In the genomic region with DNA sequence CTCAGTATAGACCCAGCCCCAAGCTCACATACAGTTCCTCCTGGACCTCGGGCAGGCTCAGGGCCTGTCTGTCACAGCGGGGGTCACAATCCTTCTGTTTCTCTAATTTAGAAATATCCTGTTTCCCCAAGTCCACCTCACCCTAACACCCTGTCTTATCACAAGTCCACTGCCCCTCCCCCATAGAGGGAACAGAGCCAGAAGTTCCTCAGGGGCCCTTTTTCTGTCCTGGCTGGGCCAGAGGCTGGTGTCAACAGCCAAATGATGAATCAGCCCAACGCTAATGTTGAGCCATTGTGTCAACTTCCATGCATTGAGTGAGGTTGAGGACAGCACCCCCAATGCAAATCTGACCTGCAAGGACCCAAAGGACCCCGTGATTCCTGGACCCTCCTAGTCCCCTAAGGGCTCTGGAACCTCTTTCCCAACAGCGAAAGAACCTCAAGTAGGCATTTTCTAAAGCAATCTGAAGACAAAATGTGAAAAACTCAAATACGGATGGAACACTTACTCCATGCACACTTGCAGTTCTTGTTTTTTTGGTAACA, we compare ENCODE assay signal across 1 cellular context.
A peak's percentile ranks its signal among the peaks of the same experiment; 100 is the strongest.
TF ChIP-seq lines count a peak whose summit lies in the region.

No MANE protein-coding gene starts in this region.

TF ChIP-seq in HepG2, 621 proteins besides CTCF, POLR2A, EP300 and RAD21 (continued from another document and continues in another):
- TF ChIP-seq, protein P1, sequence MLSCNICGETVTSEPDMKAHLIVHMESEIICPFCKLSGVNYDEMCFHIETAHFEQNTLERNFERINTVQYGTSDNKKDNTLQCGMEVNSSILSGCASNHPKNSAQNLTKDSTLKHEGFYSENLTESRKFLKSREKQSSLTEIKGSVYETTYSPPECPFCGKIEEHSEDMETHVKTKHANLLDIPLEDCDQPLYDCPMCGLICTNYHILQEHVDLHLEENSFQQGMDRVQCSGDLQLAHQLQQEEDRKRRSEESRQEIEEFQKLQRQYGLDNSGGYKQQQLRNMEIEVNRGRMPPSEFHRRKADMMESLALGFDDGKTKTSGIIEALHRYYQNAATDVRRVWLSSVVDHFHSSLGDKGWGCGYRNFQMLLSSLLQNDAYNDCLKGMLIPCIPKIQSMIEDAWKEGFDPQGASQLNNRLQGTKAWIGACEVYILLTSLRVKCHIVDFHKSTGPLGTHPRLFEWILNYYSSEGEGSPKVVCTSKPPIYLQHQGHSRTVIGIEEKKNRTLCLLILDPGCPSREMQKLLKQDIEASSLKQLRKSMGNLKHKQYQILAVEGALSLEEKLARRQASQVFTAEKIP (CRISPR knock-in tag; IDR thresholded peaks at IDR 0.05; ENCODE audit: borderline replicate concordance), result no peak
- TF ChIP-seq FOSL1 (CRISPR knock-in tag; IDR thresholded peaks at IDR 0.05; ENCODE audit: borderline replicate concordance) (0 out of 2 replicates have a peak, but pooled peaks have one; percentile 22), ELF3 (CRISPR knock-in tag; IDR thresholded peaks at IDR 0.05) (peak; percentile 53; the same call in 1 of the 2 replicates), GATA4 (IDR thresholded peaks at IDR 0.05; ENCODE audit: borderline replicate concordance, low read depth) (peak; percentile 34; the same call in 1 of the 2 replicates), ZNF460 (CRISPR knock-in tag; IDR thresholded peaks at IDR 0.05; ENCODE audit: borderline replicate concordance) (no peak), MAFF (IDR thresholded peaks at IDR 0.05; ENCODE audit: low read depth, low read length) (peak; percentile 36; the same call in 1 of the 2 replicates), SATB2 (CRISPR knock-in tag; IDR thresholded peaks at IDR 0.05) (no peak), BRD4 (CRISPR knock-in tag; IDR thresholded peaks at IDR 0.05) (no peak), ZNF644 (CRISPR knock-in tag; IDR thresholded peaks at IDR 0.05; ENCODE audit: low read depth) (peak; percentile 95), NFKBIZ (CRISPR knock-in tag; IDR thresholded peaks at IDR 0.05) (no peak), NFE2L2 (IDR thresholded peaks at IDR 0.05; ENCODE audit: low read length) (no peak), SALL1 (CRISPR knock-in tag; IDR thresholded peaks at IDR 0.05) (peak; percentile 50), RXRB (CRISPR knock-in tag; IDR thresholded peaks at IDR 0.05; ENCODE audit: borderline replicate concordance) (peak; percentile 65; the same call in 1 of the 2 replicates), MTF2 (CRISPR knock-in tag; IDR thresholded peaks at IDR 0.05; ENCODE audit: borderline replicate concordance) (no peak), ZFP36L2 (CRISPR knock-in tag; IDR thresholded peaks at IDR 0.05) (no peak), PHB2 (IDR thresholded peaks at IDR 0.05; ENCODE audit: partially characterized antibody) (no peak), PTBP1 (IDR thresholded peaks at IDR 0.05; ENCODE audit: low read depth, low read length, poor library complexity, severe bottlenecking) (no peak), GATAD2A (CRISPR knock-in tag; IDR thresholded peaks at IDR 0.05) (peak; percentile 32; the same call in 1 of the 2 replicates), MAFK (conservative IDR thresholded peaks at IDR 0.05 in 1 of 2, IDR thresholded peaks at IDR 0.05 in 1 of 2; ENCODE audit: low read length in 2 of 2) (0 out of 4 replicates have a peak, but pooled peaks of 1 of the 2 experiments have one; percentile 32), RARA (CRISPR knock-in tag; IDR thresholded peaks at IDR 0.05) (peak; percentile 67; the same call in 1 of the 2 replicates), ZNF543 (CRISPR knock-in tag; IDR thresholded peaks at IDR 0.05) (no peak), MED1 (CRISPR knock-in tag; IDR thresholded peaks at IDR 0.05) (peak; percentile 59), IRF2 (CRISPR knock-in tag; IDR thresholded peaks at IDR 0.05) (no peak), ZNF878 (CRISPR knock-in tag; IDR thresholded peaks at IDR 0.05) (peak; percentile 40; the same call in 1 of the 2 replicates), FOSL2 (CRISPR knock-in tag; IDR thresholded peaks at IDR 0.05) (peak; percentile 91), SP5 (CRISPR knock-in tag; IDR thresholded peaks at IDR 0.05; ENCODE audit: borderline replicate concordance, low read depth) (0 out of 2 replicates have a peak, but pooled peaks have one; percentile 21), ETV5 (CRISPR knock-in tag; IDR thresholded peaks at IDR 0.05; ENCODE audit: borderline replicate concordance) (peak; percentile 12; the same call in 1 of the 2 replicates), FOXA1 (IDR thresholded peaks at IDR 0.05) (no peak), FOXA1 (CRISPR knock-in tag; IDR thresholded peaks at IDR 0.05) (peak; percentile 72), ZNF44 (CRISPR knock-in tag; IDR thresholded peaks at IDR 0.05) (no peak), SAP130 (CRISPR knock-in tag; IDR thresholded peaks at IDR 0.05; ENCODE audit: low read depth) (peak; percentile 56; the same call in 1 of the 2 replicates), ZBTB20 (CRISPR knock-in tag; IDR thresholded peaks at IDR 0.05; ENCODE audit: borderline replicate concordance, low read depth) (peak; percentile 42; the same call in 1 of the 2 replicates), PHF5A (CRISPR knock-in tag; IDR thresholded peaks at IDR 0.05; ENCODE audit: low read depth, unreplicated experiment) (no peak), JUNB (CRISPR knock-in tag; IDR thresholded peaks at IDR 0.05; ENCODE audit: borderline replicate concordance) (no peak), PAF1 (CRISPR knock-in tag; IDR thresholded peaks at IDR 0.05) (no peak)
- TF ChIP-seq, protein P2, sequence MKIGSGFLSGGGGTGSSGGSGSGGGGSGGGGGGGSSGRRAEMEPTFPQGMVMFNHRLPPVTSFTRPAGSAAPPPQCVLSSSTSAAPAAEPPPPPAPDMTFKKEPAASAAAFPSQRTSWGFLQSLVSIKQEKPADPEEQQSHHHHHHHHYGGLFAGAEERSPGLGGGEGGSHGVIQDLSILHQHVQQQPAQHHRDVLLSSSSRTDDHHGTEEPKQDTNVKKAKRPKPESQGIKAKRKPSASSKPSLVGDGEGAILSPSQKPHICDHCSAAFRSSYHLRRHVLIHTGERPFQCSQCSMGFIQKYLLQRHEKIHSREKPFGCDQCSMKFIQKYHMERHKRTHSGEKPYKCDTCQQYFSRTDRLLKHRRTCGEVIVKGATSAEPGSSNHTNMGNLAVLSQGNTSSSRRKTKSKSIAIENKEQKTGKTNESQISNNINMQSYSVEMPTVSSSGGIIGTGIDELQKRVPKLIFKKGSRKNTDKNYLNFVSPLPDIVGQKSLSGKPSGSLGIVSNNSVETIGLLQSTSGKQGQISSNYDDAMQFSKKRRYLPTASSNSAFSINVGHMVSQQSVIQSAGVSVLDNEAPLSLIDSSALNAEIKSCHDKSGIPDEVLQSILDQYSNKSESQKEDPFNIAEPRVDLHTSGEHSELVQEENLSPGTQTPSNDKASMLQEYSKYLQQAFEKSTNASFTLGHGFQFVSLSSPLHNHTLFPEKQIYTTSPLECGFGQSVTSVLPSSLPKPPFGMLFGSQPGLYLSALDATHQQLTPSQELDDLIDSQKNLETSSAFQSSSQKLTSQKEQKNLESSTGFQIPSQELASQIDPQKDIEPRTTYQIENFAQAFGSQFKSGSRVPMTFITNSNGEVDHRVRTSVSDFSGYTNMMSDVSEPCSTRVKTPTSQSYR (CRISPR knock-in tag; IDR thresholded peaks at IDR 0.05; ENCODE audit: borderline replicate concordance), result peak; percentile 93
- TF ChIP-seq, protein P3, sequence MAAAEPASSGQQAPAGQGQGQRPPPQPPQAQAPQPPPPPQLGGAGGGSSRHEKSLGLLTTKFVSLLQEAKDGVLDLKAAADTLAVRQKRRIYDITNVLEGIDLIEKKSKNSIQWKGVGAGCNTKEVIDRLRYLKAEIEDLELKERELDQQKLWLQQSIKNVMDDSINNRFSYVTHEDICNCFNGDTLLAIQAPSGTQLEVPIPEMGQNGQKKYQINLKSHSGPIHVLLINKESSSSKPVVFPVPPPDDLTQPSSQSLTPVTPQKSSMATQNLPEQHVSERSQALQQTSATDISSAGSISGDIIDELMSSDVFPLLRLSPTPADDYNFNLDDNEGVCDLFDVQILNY (CRISPR knock-in tag; conservative IDR thresholded peaks at IDR 0.05), result no peak
- TF ChIP-seq, protein P4, sequence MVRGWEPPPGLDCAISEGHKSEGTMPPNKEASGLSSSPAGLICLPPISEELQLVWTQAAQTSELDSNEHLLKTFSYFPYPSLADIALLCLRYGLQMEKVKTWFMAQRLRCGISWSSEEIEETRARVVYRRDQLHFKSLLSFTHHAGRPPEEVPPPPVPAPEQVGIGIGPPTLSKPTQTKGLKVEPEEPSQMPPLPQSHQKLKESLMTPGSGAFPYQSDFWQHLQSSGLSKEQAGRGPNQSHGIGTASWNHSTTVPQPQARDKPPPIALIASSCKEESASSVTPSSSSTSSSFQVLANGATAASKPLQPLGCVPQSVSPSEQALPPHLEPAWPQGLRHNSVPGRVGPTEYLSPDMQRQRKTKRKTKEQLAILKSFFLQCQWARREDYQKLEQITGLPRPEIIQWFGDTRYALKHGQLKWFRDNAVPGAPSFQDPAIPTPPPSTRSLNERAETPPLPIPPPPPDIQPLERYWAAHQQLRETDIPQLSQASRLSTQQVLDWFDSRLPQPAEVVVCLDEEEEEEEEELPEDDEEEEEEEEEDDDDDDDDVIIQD (CRISPR knock-in tag; IDR thresholded peaks at IDR 0.05; ENCODE audit: low read depth), result peak; percentile 35; the same call in 1 of the 2 replicates
- TF ChIP-seq, protein P5, sequence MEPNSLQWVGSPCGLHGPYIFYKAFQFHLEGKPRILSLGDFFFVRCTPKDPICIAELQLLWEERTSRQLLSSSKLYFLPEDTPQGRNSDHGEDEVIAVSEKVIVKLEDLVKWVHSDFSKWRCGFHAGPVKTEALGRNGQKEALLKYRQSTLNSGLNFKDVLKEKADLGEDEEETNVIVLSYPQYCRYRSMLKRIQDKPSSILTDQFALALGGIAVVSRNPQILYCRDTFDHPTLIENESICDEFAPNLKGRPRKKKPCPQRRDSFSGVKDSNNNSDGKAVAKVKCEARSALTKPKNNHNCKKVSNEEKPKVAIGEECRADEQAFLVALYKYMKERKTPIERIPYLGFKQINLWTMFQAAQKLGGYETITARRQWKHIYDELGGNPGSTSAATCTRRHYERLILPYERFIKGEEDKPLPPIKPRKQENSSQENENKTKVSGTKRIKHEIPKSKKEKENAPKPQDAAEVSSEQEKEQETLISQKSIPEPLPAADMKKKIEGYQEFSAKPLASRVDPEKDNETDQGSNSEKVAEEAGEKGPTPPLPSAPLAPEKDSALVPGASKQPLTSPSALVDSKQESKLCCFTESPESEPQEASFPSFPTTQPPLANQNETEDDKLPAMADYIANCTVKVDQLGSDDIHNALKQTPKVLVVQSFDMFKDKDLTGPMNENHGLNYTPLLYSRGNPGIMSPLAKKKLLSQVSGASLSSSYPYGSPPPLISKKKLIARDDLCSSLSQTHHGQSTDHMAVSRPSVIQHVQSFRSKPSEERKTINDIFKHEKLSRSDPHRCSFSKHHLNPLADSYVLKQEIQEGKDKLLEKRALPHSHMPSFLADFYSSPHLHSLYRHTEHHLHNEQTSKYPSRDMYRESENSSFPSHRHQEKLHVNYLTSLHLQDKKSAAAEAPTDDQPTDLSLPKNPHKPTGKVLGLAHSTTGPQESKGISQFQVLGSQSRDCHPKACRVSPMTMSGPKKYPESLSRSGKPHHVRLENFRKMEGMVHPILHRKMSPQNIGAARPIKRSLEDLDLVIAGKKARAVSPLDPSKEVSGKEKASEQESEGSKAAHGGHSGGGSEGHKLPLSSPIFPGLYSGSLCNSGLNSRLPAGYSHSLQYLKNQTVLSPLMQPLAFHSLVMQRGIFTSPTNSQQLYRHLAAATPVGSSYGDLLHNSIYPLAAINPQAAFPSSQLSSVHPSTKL (CRISPR knock-in tag; IDR thresholded peaks at IDR 0.05), result peak; percentile 63
- TF ChIP-seq, protein P6, sequence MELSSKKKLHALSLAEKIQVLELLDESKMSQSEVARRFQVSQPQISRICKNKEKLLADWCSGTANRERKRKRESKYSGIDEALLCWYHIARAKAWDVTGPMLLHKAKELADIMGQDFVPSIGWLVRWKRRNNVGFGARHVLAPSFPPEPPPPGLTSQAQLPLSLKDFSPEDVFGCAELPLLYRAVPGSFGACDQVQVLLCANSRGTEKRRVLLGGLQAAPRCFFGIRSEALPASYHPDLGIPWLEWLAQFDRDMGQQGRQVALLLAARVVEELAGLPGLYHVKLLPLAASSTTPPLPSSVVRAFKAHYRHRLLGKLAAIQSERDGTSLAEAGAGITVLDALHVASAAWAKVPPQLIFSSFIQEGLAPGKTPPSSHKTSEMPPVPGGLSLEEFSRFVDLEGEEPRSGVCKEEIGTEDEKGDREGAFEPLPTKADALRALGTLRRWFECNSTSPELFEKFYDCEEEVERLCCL (CRISPR knock-in tag; IDR thresholded peaks at IDR 0.05; ENCODE audit: borderline replicate concordance), result no peak
- TF ChIP-seq, protein P7, sequence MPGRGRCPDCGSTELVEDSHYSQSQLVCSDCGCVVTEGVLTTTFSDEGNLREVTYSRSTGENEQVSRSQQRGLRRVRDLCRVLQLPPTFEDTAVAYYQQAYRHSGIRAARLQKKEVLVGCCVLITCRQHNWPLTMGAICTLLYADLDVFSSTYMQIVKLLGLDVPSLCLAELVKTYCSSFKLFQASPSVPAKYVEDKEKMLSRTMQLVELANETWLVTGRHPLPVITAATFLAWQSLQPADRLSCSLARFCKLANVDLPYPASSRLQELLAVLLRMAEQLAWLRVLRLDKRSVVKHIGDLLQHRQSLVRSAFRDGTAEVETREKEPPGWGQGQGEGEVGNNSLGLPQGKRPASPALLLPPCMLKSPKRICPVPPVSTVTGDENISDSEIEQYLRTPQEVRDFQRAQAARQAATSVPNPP (CRISPR knock-in tag; IDR thresholded peaks at IDR 0.05), result no peak
- TF ChIP-seq, protein P8, sequence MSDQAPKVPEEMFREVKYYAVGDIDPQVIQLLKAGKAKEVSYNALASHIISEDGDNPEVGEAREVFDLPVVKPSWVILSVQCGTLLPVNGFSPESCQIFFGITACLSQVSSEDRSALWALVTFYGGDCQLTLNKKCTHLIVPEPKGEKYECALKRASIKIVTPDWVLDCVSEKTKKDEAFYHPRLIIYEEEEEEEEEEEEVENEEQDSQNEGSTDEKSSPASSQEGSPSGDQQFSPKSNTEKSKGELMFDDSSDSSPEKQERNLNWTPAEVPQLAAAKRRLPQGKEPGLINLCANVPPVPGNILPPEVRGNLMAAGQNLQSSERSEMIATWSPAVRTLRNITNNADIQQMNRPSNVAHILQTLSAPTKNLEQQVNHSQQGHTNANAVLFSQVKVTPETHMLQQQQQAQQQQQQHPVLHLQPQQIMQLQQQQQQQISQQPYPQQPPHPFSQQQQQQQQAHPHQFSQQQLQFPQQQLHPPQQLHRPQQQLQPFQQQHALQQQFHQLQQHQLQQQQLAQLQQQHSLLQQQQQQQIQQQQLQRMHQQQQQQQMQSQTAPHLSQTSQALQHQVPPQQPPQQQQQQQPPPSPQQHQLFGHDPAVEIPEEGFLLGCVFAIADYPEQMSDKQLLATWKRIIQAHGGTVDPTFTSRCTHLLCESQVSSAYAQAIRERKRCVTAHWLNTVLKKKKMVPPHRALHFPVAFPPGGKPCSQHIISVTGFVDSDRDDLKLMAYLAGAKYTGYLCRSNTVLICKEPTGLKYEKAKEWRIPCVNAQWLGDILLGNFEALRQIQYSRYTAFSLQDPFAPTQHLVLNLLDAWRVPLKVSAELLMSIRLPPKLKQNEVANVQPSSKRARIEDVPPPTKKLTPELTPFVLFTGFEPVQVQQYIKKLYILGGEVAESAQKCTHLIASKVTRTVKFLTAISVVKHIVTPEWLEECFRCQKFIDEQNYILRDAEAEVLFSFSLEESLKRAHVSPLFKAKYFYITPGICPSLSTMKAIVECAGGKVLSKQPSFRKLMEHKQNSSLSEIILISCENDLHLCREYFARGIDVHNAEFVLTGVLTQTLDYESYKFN (CRISPR knock-in tag; conservative IDR thresholded peaks at IDR 0.05), result 0 out of 2 replicates have a peak, but pooled peaks have one; percentile 42
